In the genomic region with DNA sequence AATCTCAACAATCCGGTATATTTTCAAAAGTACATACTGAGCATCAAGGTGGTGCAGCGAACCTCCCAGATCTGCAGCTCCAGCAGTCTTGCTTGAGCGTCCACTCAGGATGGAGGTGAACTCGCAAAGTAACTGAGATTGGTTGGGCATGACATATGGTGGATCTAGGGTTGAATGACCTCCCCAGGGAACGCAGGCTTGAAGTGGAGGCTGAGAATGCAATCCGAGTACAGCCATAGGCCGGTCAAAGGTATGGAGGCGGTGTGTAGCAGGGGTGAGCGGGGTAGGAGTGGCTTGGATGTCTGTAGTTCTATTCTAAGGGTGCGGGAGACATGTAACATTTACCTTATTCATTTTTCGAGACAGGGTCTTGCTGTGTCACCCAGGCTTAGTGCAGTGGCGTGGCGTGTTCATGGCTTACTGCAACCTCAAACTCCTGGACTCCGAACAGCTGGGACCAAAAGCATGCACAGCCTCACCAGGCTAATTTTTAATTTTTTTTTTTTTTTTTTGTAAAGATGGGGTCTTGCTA, we compare ENCODE assay signal across 1 cellular context.
TF ChIP-seq lines count a peak whose summit lies in the region.

No MANE protein-coding gene starts in this region.

TF ChIP-seq in A549, 52 proteins besides CTCF, POLR2A, EP300 and RAD21 (continued from another document):
- TF ChIP-seq, protein P1, sequence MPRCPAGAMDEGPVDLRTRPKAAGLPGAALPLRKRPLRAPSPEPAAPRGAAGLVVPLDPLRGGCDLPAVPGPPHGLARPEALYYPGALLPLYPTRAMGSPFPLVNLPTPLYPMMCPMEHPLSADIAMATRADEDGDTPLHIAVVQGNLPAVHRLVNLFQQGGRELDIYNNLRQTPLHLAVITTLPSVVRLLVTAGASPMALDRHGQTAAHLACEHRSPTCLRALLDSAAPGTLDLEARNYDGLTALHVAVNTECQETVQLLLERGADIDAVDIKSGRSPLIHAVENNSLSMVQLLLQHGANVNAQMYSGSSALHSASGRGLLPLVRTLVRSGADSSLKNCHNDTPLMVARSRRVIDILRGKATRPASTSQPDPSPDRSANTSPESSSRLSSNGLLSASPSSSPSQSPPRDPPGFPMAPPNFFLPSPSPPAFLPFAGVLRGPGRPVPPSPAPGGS (IDR thresholded peaks at IDR 0.05), result no peak
- no peak for TF ChIP-seq TFCP2L1 (CRISPR knock-in tag; IDR thresholded peaks at IDR 0.05)
- no peak for TF ChIP-seq MYC (IDR thresholded peaks at IDR 0.05; ENCODE audit: borderline replicate concordance, low read length)
